Comparison of ENCODE assay signal across 1 cellular context in genomic region chr19:53507523-53508442, GRCh38.
A peak's percentile ranks its signal among the peaks of the same experiment; 100 is the strongest.
TF ChIP-seq lines count a peak whose summit lies in the region.

No MANE protein-coding gene starts in this region.

TF ChIP-seq in HepG2, 621 proteins besides CTCF, POLR2A, EP300 and RAD21 (continued from another document and continues in another):
- peak; percentile 87 for TF ChIP-seq ZNF609 (CRISPR knock-in tag; IDR thresholded peaks at IDR 0.05; ENCODE audit: borderline replicate concordance)
- TF ChIP-seq KAT8 (CRISPR knock-in tag; IDR thresholded peaks at IDR 0.05) = peak; percentile 80; the same call in 1 of the 2 replicates
- no peak; the same call in 1 of the 2 replicates for TF ChIP-seq THRA (CRISPR knock-in tag; IDR thresholded peaks at IDR 0.05; ENCODE audit: borderline replicate concordance)
- TF ChIP-seq ZNF136 (CRISPR knock-in tag; IDR thresholded peaks at IDR 0.05; ENCODE audit: low read depth) = 0 out of 2 replicates have a peak, but pooled peaks have one; percentile 75
- peak; percentile 61; the same call in 1 of the 2 replicates for TF ChIP-seq MYC (CRISPR knock-in tag; IDR thresholded peaks at IDR 0.05; ENCODE audit: borderline replicate concordance)
- TF ChIP-seq NR2F1 (CRISPR knock-in tag; IDR thresholded peaks at IDR 0.05) = peak; percentile 32 to 46; a peak in 2 of 4 replicates
- TF ChIP-seq, protein P1, sequence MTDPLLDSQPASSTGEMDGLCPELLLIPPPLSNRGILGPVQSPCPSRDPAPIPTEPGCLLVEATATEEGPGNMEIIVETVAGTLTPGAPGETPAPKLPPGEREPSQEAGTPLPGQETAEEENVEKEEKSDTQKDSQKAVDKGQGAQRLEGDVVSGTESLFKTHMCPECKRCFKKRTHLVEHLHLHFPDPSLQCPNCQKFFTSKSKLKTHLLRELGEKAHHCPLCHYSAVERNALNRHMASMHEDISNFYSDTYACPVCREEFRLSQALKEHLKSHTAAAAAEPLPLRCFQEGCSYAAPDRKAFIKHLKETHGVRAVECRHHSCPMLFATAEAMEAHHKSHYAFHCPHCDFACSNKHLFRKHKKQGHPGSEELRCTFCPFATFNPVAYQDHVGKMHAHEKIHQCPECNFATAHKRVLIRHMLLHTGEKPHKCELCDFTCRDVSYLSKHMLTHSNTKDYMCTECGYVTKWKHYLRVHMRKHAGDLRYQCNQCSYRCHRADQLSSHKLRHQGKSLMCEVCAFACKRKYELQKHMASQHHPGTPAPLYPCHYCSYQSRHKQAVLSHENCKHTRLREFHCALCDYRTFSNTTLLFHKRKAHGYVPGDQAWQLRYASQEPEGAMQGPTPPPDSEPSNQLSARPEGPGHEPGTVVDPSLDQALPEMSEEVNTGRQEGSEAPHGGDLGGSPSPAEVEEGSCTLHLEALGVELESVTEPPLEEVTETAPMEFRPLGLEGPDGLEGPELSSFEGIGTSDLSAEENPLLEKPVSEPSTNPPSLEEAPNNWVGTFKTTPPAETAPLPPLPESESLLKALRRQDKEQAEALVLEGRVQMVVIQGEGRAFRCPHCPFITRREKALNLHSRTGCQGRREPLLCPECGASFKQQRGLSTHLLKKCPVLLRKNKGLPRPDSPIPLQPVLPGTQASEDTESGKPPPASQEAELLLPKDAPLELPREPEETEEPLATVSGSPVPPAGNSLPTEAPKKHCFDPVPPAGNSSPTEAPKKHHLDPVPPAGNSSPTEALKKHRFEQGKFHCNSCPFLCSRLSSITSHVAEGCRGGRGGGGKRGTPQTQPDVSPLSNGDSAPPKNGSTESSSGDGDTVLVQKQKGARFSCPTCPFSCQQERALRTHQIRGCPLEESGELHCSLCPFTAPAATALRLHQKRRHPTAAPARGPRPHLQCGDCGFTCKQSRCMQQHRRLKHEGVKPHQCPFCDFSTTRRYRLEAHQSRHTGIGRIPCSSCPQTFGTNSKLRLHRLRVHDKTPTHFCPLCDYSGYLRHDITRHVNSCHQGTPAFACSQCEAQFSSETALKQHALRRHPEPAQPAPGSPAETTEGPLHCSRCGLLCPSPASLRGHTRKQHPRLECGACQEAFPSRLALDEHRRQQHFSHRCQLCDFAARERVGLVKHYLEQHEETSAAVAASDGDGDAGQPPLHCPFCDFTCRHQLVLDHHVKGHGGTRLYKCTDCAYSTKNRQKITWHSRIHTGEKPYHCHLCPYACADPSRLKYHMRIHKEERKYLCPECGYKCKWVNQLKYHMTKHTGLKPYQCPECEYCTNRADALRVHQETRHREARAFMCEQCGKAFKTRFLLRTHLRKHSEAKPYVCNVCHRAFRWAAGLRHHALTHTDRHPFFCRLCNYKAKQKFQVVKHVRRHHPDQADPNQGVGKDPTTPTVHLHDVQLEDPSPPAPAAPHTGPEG (CRISPR knock-in tag; IDR thresholded peaks at IDR 0.05) = peak; percentile 63
- no peak for TF ChIP-seq RORA (CRISPR knock-in tag; IDR thresholded peaks at IDR 0.05)
- TF ChIP-seq ZNF660 (CRISPR knock-in tag; IDR thresholded peaks at IDR 0.05; ENCODE audit: borderline replicate concordance, low read depth) = no peak
- peak; percentile 76; the same call in 1 of the 2 replicates for TF ChIP-seq SMAD3 (CRISPR knock-in tag; IDR thresholded peaks at IDR 0.05)
- no peak for TF ChIP-seq THYN1 (CRISPR knock-in tag; IDR thresholded peaks at IDR 0.05; ENCODE audit: borderline replicate concordance, low read depth)
- peak; percentile 53; the same call in 1 of the 2 replicates for TF ChIP-seq CEBPG (CRISPR knock-in tag; IDR thresholded peaks at IDR 0.05)
- 0 out of 2 replicates have a peak, but pooled peaks have one; percentile 57 for TF ChIP-seq ZNF33B (CRISPR knock-in tag; IDR thresholded peaks at IDR 0.05)
- no peak for TF ChIP-seq MED13 (CRISPR knock-in tag; IDR thresholded peaks at IDR 0.05)
- no peak for TF ChIP-seq SRSF4 (IDR thresholded peaks at IDR 0.05; ENCODE audit: low read depth, low read length, poor library complexity, severe bottlenecking)
- TF ChIP-seq NCOA5 (CRISPR knock-in tag; IDR thresholded peaks at IDR 0.05) = no peak
- peak; percentile 98 for TF ChIP-seq PPARG (CRISPR knock-in tag; conservative IDR thresholded peaks at IDR 0.05)
- TF ChIP-seq ZKSCAN8 (CRISPR knock-in tag; IDR thresholded peaks at IDR 0.05; ENCODE audit: borderline replicate concordance) = peak; percentile 37; the same call in 1 of the 2 replicates
- no peak for TF ChIP-seq LCORL (IDR thresholded peaks at IDR 0.05)
- peak; percentile 68 for TF ChIP-seq LCORL (CRISPR knock-in tag; IDR thresholded peaks at IDR 0.05)
- TF ChIP-seq, protein P2, sequence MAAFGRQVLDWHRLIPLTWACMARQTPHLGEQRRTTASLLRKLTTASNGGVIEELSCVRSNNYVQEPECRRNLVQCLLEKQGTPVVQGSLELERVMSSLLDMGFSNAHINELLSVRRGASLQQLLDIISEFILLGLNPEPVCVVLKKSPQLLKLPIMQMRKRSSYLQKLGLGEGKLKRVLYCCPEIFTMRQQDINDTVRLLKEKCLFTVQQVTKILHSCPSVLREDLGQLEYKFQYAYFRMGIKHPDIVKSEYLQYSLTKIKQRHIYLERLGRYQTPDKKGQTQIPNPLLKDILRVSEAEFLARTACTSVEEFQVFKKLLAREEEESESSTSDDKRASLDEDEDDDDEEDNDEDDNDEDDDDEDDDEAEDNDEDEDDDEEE (CRISPR knock-in tag; IDR thresholded peaks at IDR 0.05) = 0 out of 2 replicates have a peak, but pooled peaks have one; percentile 7
- 0 out of 2 replicates have a peak, but pooled peaks have one; percentile 38 for TF ChIP-seq DPF2 (CRISPR knock-in tag; IDR thresholded peaks at IDR 0.05; ENCODE audit: borderline replicate concordance, low read depth)
- no peak for TF ChIP-seq ZNF550 (CRISPR knock-in tag; IDR thresholded peaks at IDR 0.05; ENCODE audit: borderline replicate concordance)
- TF ChIP-seq BORCS8-MEF2B (CRISPR knock-in tag; IDR thresholded peaks at IDR 0.05) = no peak
- TF ChIP-seq ZBTB21 (CRISPR knock-in tag; IDR thresholded peaks at IDR 0.05) = peak; percentile 44; the same call in 1 of the 2 replicates
- no peak for TF ChIP-seq SMARCC2 (IDR thresholded peaks at IDR 0.05)
- TF ChIP-seq KLF9 (CRISPR knock-in tag; IDR thresholded peaks at IDR 0.05; ENCODE audit: low read depth) = no peak
- TF ChIP-seq SOX13 (IDR thresholded peaks at IDR 0.05) = no peak
- TF ChIP-seq SOX13 (CRISPR knock-in tag; conservative IDR thresholded peaks at IDR 0.05 in 1 of 2, IDR thresholded peaks at IDR 0.05 in 1 of 2) = peak in 1 of 2 experiments; percentile 77; a peak in 2 of 4 replicates
- peak; percentile 76 for TF ChIP-seq THAP11 (CRISPR knock-in tag; IDR thresholded peaks at IDR 0.05)
- 0 out of 2 replicates have a peak, but pooled peaks have one; percentile 45 for TF ChIP-seq JUN (CRISPR knock-in tag; IDR thresholded peaks at IDR 0.05)
- no peak for TF ChIP-seq RELA (CRISPR knock-in tag; IDR thresholded peaks at IDR 0.05)
- TF ChIP-seq CEBPB (IDR thresholded peaks at IDR 0.05; ENCODE audit: borderline replicate concordance, low read depth, low read length) = no peak
- TF ChIP-seq ZNF549 (CRISPR knock-in tag; IDR thresholded peaks at IDR 0.05) = no peak
- TF ChIP-seq ZBTB43 (CRISPR knock-in tag; conservative IDR thresholded peaks at IDR 0.05) = peak; percentile 71; the same call in 1 of the 2 replicates
- no peak for TF ChIP-seq FOXK2 (IDR thresholded peaks at IDR 0.05)
- peak; percentile 34; the same call in 1 of the 2 replicates for TF ChIP-seq KDM3A (CRISPR knock-in tag; IDR thresholded peaks at IDR 0.05; ENCODE audit: low read depth)
- no peak for TF ChIP-seq HNRNPK (IDR thresholded peaks at IDR 0.05; ENCODE audit: low read depth, low read length, poor library complexity, severe bottlenecking)
- no peak; the same call in 1 of the 2 replicates for TF ChIP-seq GTF3A (CRISPR knock-in tag; conservative IDR thresholded peaks at IDR 0.05)
- TF ChIP-seq KDM4B (CRISPR knock-in tag; IDR thresholded peaks at IDR 0.05) = peak; percentile 84
- TF ChIP-seq SALL1 (CRISPR knock-in tag; IDR thresholded peaks at IDR 0.05) = peak; percentile 97
- TF ChIP-seq, protein P3, sequence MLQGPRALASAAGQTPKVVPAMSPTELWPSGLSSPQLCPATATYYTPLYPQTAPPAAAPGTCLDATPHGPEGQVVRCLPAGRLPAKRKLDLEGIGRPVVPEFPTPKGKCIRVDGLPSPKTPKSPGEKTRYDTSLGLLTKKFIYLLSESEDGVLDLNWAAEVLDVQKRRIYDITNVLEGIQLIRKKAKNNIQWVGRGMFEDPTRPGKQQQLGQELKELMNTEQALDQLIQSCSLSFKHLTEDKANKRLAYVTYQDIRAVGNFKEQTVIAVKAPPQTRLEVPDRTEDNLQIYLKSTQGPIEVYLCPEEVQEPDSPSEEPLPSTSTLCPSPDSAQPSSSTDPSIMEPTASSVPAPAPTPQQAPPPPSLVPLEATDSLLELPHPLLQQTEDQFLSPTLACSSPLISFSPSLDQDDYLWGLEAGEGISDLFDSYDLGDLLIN (CRISPR knock-in tag; IDR thresholded peaks at IDR 0.05; ENCODE audit: borderline replicate concordance) = no peak
- TF ChIP-seq ATF7-NPFF (CRISPR knock-in tag; IDR thresholded peaks at IDR 0.05; ENCODE audit: low read depth) = no peak
- TF ChIP-seq YEATS4 (CRISPR knock-in tag; IDR thresholded peaks at IDR 0.05; ENCODE audit: borderline replicate concordance) = peak; percentile 61; the same call in 1 of the 2 replicates
- TF ChIP-seq PBX2 (CRISPR knock-in tag; IDR thresholded peaks at IDR 0.05) = peak; percentile 52; the same call in 1 of the 2 replicates
- peak; percentile 60; the same call in 1 of the 2 replicates for TF ChIP-seq STAT5B (CRISPR knock-in tag; IDR thresholded peaks at IDR 0.05)
- TF ChIP-seq ARHGAP35 (CRISPR knock-in tag; IDR thresholded peaks at IDR 0.05; ENCODE audit: borderline replicate concordance) = no peak
- 0 out of 2 replicates have a peak, but pooled peaks have one; percentile 43 for TF ChIP-seq TFDP1 (CRISPR knock-in tag; IDR thresholded peaks at IDR 0.05; ENCODE audit: borderline replicate concordance)
- no peak for TF ChIP-seq GZF1 (CRISPR knock-in tag; IDR thresholded peaks at IDR 0.05)
- peak; percentile 87 for TF ChIP-seq TEAD3 (CRISPR knock-in tag; optimal IDR thresholded peaks at IDR 0.05; ENCODE audit: borderline replicate concordance)
- no peak for TF ChIP-seq GATA4 (IDR thresholded peaks at IDR 0.05; ENCODE audit: borderline replicate concordance, low read depth)
